ENCODE assay signal across 19 cellular contexts in genomic region chr12:68673788-68674187, GRCh38. TPM values are rescaled to one million over a fixed set of nuclear protein-coding genes. Genes with fewer than 3 reads are reported as not detected.
DNase-seq lines count a peak whose midpoint lies in the region; ATAC-seq and TF ChIP-seq lines count a peak whose summit lies in the region.
"Had no signal": no experiment of that assay in that cellular context is flagged by ENCODE, and none has a peak within 500 bp of the region (broad histone marks: within the 10 kb centered on the region; RNA-seq: fewer than 3 reads in every experiment).

No MANE protein-coding gene starts in this region.

- CTCF ChIA-PET in Panc1 (lab: Charles Lee): no interaction called here

- H3K36me3 ChIP-seq in Panc1 (ENCODE audit: control insufficient read depth, insufficient read depth, low read length): no peaks in the 10 kb centered on the region
- H3K36me3 ChIP-seq: BE2C, vagina had no signal

- H3K4me3 Mint-ChIP-seq in activated CD4-positive, alpha-beta T cell treated with anti-CD3 and anti-CD28 coated beads, Interleukin-2, amount 10 ng/mL, durations not matched to agents 24 days and 14 days: peak overlapping the region; percentile 49
- H3K4me3 Mint-ChIP-seq in naive thymus-derived CD8-positive, alpha-beta T cell: peak overlapping the region; percentile 33 to 82 (median 67)
- no peak overlapping the region for H3K4me3 Mint-ChIP-seq in stimulated activated naive B cell treated with anti-CD40 and anti-IgM and Interleukin-4, amounts not matched to agents 10 μg/mL and 1 μg/mL and 100 μg/mL, for 72 hours
- H3K4me3 Mint-ChIP-seq: H9, neural crest cell had no signal

- H3K4me3 ChIP-seq in Panc1 (ENCODE audit: low read depth in 2 of 2, low read length in 2 of 2): no peak overlapping the region
- H3K4me3 ChIP-seq: psoas muscle, SK-N-MC, vagina had no signal

- BruUV-seq in Panc1 (replicated peaks; lab: Mats Ljungman, UMichigan): TSS peak; percentile 37

- no peaks in the 10 kb centered on the region for H3K9me3 ChIP-seq in Panc1 (ENCODE audit: control insufficient read depth, insufficient read depth, low read depth, low read length)
- H3K9me3 ChIP-seq: BE2C, psoas muscle, vagina had no signal

- POLR2A ChIA-PET in Panc1 (lab: Charles Lee): no interaction called here
- POLR2A ChIA-PET in naive thymus-derived CD8-positive, alpha-beta T cell (lab: Charles Lee): interaction anchor here (1.0 to 1.7 kb wide), 3 partner anchors 9 to 308 kb away, joined by 3 to 4 read pairs (median 3); no protein-coding TSS in a partner anchor

- peaks cover 33% of the 10 kb centered on the region for H3K4me1 Mint-ChIP-seq in activated CD4-positive, alpha-beta T cell treated with anti-CD3 and anti-CD28 coated beads, Interleukin-2, amount 10 ng/mL, durations not matched to agents 24 days and 14 days
- H3K4me1 Mint-ChIP-seq in naive thymus-derived CD8-positive, alpha-beta T cell: peaks cover 16 to 55% (median 47%) of the 10 kb centered on the region in 4 donors
- H3K4me1 Mint-ChIP-seq in stimulated activated naive B cell treated with anti-CD40 and anti-IgM and Interleukin-4, amounts not matched to agents 10 μg/mL and 1 μg/mL and 100 μg/mL, for 72 hours: peaks cover 0 to 2% of the 10 kb centered on the region in 2 donors

- H3K27ac ChIP-seq in Panc1 (ENCODE audit: low read length): no peak overlapping the region
- H3K27ac ChIP-seq: psoas muscle, SK-N-MC, vagina had no signal

- H3K27ac Mint-ChIP-seq in activated CD4-positive, alpha-beta T cell treated with anti-CD3 and anti-CD28 coated beads, Interleukin-2, amount 10 ng/mL, durations not matched to agents 24 days and 14 days: peak overlapping the region; percentile 76
- H3K27ac Mint-ChIP-seq in activated naive CD4-positive, alpha-beta T cell treated with anti-CD3 and anti-CD28 coated beads, Interleukin-2, amount 50 U/mL, for 72 hours: peak overlapping the region in 1 of 2 donors; percentile 51
- H3K27ac Mint-ChIP-seq in naive thymus-derived CD8-positive, alpha-beta T cell: peak overlapping the region; percentile 51 to 92 (median 79)
- H3K27ac Mint-ChIP-seq in stimulated activated naive B cell treated with anti-CD40 and anti-IgM and Interleukin-4, amounts not matched to agents 10 μg/mL and 1 μg/mL and 100 μg/mL, for 72 hours: no peak overlapping the region
- H3K27ac Mint-ChIP-seq: H9 had no signal

- TF ChIP-seq CTCF in Panc1 (IDR thresholded peaks at IDR 0.05): no peak

- ATAC-seq in Panc1 (no peak), HG03025 (IDR thresholded peaks at IDR 0.05; ENCODE audit: low FRiP score, unreplicated experiment) (no peak)
- peak; percentile 67 to 69 for ATAC-seq in activated naive CD4-positive, alpha-beta T cell treated with anti-CD3 and anti-CD28 coated beads, Interleukin-2, amount 50 U/mL, for 72 hours
- peak in 1 of 2 donors; percentile 20 for ATAC-seq in naive thymus-derived CD8-positive, alpha-beta T cell
- no peak for ATAC-seq in stimulated activated naive B cell treated with anti-CD40 and anti-IgM and Interleukin-4, amounts not matched to agents 10 μg/mL and 1 μg/mL and 100 μg/mL, for 72 hours (replicated peaks)
- ATAC-seq: left colon, psoas muscle had no signal

- no peaks in the 10 kb centered on the region for H3K27me3 ChIP-seq in Panc1 (ENCODE audit: control insufficient read depth, insufficient read depth, low read length)
- H3K27me3 ChIP-seq: vagina had no signal

- peaks cover 6% of the 10 kb centered on the region; the same call in 1 of the 2 replicates for H3K4me1 ChIP-seq in Panc1 (ENCODE audit: control insufficient read depth, insufficient read depth, low read length)
- H3K4me1 ChIP-seq: BE2C, psoas muscle had no signal

- in situ Hi-C loops in Panc1 (cut with HindIII; ENCODE audit: low pct_unique_long_range_greater_than_20kb, low sequenced_read_pairs): no loop called here

- no peaks in the 10 kb centered on the region for H3K9me3 Mint-ChIP-seq in activated CD4-positive, alpha-beta T cell treated with anti-CD3 and anti-CD28 coated beads, Interleukin-2, amount 10 ng/mL, durations not matched to agents 24 days and 14 days
- H3K9me3 Mint-ChIP-seq in activated naive CD4-positive, alpha-beta T cell treated with anti-CD3 and anti-CD28 coated beads, Interleukin-2, amount 50 U/mL, for 72 hours: no peaks in the 10 kb centered on the region
- H3K9me3 Mint-ChIP-seq in naive thymus-derived CD8-positive, alpha-beta T cell: peaks cover 0 to 1% (median 0%) of the 10 kb centered on the region in 9 donors
- H3K9me3 Mint-ChIP-seq in stimulated activated naive B cell treated with anti-CD40 and anti-IgM and Interleukin-4, amounts not matched to agents 10 μg/mL and 1 μg/mL and 100 μg/mL, for 72 hours: no peaks in the 10 kb centered on the region
- H3K9me3 Mint-ChIP-seq: H9, neural crest cell had no signal

- peaks cover 4% of the 10 kb centered on the region for H3K36me3 Mint-ChIP-seq in activated CD4-positive, alpha-beta T cell treated with anti-CD3 and anti-CD28 coated beads, Interleukin-2, amount 10 ng/mL, durations not matched to agents 24 days and 14 days (ENCODE audit: low read depth)
- no peaks in the 10 kb centered on the region for H3K36me3 Mint-ChIP-seq in activated naive CD4-positive, alpha-beta T cell treated with anti-CD3 and anti-CD28 coated beads, Interleukin-2, amount 50 U/mL, for 72 hours
- peaks cover 0 to 4% (median 2%) of the 10 kb centered on the region in 3 donors for H3K36me3 Mint-ChIP-seq in naive thymus-derived CD8-positive, alpha-beta T cell
- H3K36me3 Mint-ChIP-seq in stimulated activated naive B cell treated with anti-CD40 and anti-IgM and Interleukin-4, amounts not matched to agents 10 μg/mL and 1 μg/mL and 100 μg/mL, for 72 hours: peaks cover 0 to under 1% of the 10 kb centered on the region in 2 donors

- no peaks in the 10 kb centered on the region for H3K27me3 Mint-ChIP-seq in activated CD4-positive, alpha-beta T cell treated with anti-CD3 and anti-CD28 coated beads, Interleukin-2, amount 10 ng/mL, durations not matched to agents 24 days and 14 days
- no peaks in the 10 kb centered on the region for H3K27me3 Mint-ChIP-seq in naive thymus-derived CD8-positive, alpha-beta T cell
- no peaks in the 10 kb centered on the region for H3K27me3 Mint-ChIP-seq in stimulated activated naive B cell treated with anti-CD40 and anti-IgM and Interleukin-4, amounts not matched to agents 10 μg/mL and 1 μg/mL and 100 μg/mL, for 72 hours

- peak; percentile 78 for DNase-seq in activated CD4-positive, alpha-beta T cell treated with anti-CD3 and anti-CD28 coated beads, Interleukin-2, amount 10 ng/mL, durations not matched to agents 24 days and 14 days
- no peak for DNase-seq in activated CD4-positive, alpha-beta T cell treated with anti-CD3 and anti-CD28 coated beads for 48 hours
- no peak for DNase-seq in Panc1 (ENCODE audit: low read depth, low spot score)
- no peak for DNase-seq in activated naive CD4-positive, alpha-beta T cell treated with anti-CD3 and anti-CD28 coated beads, Interleukin-2, amount 50 U/mL, for 72 hours (ENCODE audit: low spot score in 2 of 2)
- peak in 5 of 10 donors; percentile 10 to 53 (median 33) for DNase-seq in naive thymus-derived CD8-positive, alpha-beta T cell
- DNase-seq in SHP77 (lab: John Stamatoyannopoulos, UW): no peak
- no peak for DNase-seq in stimulated activated naive B cell treated with anti-CD40 and anti-IgM and Interleukin-4, amounts not matched to agents 10 μg/mL and 1 μg/mL and 100 μg/mL, for 72 hours
- DNase-seq: BE2C; glutamatergic neuron; H9; left colon; mesendoderm; psoas muscle; stimulated activated CD4-positive, alpha-beta T cell treated with anti-CD3 and anti-CD28 coated beads, Interleukin-4, amount 100 ng/mL, for 1 hour; T1000 had no signal

- intact Hi-C loops in activated CD4-positive, alpha-beta T cell treated with anti-CD3 and anti-CD28 coated beads, Interleukin-2, amount 10 ng/mL, durations not matched to agents 24 days and 14 days (cut with micrococcal nuclease): loop anchor here (1.0 kb wide), 1 partner anchor 13 kb away; the partner anchor contains the start of gene NUP107
- intact Hi-C loops in Panc1 (cut with micrococcal nuclease; ENCODE audit: unreplicated experiment): no loop called here

RNA-seq across cellular contexts. Expression of gene NUP107, which starts 13.0 kb away (rescaled TPM):
- 127 and 128 TPM in 2 replicates for total RNA-seq in activated CD4-positive, alpha-beta T cell treated with anti-CD3 and anti-CD28 coated beads, Interleukin-2, amount 10 ng/mL, durations not matched to agents 24 days and 14 days
- 82.3 TPM for total RNA-seq in Panc1 (2021; ENCODE audit: unreplicated experiment)
- polyA plus RNA-seq in Panc1 (2012; ENCODE audit: insufficient read length): 35.6 TPM
- 100 to 1,000 TPM; 156 to 159 TPM for total RNA-seq in activated naive CD4-positive, alpha-beta T cell treated with anti-CD3 and anti-CD28 coated beads, Interleukin-2, amount 50 U/mL, for 72 hours
- total RNA-seq in naive thymus-derived CD8-positive, alpha-beta T cell: 10 to 100 TPM; 69.9 to 78.5 TPM
- 10 to 100 TPM; 21.3 to 39.0 (median 24.6) TPM for polyA plus RNA-seq in naive thymus-derived CD8-positive, alpha-beta T cell

Comparison
In these comparisons a context has a peak if more than half of its experiments do, and no peak if none do; other contexts are left out.
1. H3K4me3 Mint-ChIP-seq: peak in activated CD4-positive, alpha-beta T cell treated with anti-CD3 and anti-CD28 coated beads, Interleukin-2, amount 10 ng/mL, durations not matched to agents 24 days and 14 days (single experiment) and naive thymus-derived CD8-positive, alpha-beta T cell (10 of 10); none in stimulated activated naive B cell treated with anti-CD40 and anti-IgM and Interleukin-4, amounts not matched to agents 10 μg/mL and 1 μg/mL and 100 μg/mL, for 72 hours (0 of 2).
2. ATAC-seq: peak in activated naive CD4-positive, alpha-beta T cell treated with anti-CD3 and anti-CD28 coated beads, Interleukin-2, amount 50 U/mL, for 72 hours (2 of 2); none in Panc1 (single experiment), stimulated activated naive B cell treated with anti-CD40 and anti-IgM and Interleukin-4, amounts not matched to agents 10 μg/mL and 1 μg/mL and 100 μg/mL, for 72 hours (0 of 2) and HG03025 (single experiment).